ENCODE assay signal across 25 cellular contexts in the genomic region with DNA sequence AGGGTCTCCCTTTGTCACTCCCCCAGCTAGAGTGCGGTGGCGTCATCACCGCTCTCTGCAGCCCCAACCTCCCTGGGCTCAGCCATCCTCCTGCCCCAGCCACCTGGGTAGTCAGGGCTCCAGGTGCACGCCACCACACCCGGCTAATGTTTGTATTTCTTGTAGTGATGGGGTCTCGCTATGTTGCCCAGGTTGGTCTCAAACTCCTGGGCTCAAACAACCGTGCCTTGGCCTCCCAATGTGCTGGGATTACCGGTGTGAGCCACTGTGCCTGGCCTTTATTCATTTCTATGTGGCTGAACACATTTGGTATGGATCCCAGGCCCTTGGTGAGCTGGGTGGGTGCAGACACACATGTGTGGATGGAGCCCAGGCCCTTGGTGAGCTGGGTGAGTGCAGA. TPM values are rescaled to one million over a fixed set of nuclear protein-coding genes. Genes with fewer than 3 reads are reported as not detected.
"Had no signal": no experiment of that assay in that cellular context is flagged by ENCODE, and none has a peak within 500 bp of the region (broad histone marks: within the 10 kb centered on the region; RNA-seq: fewer than 3 reads in every experiment).

No MANE protein-coding gene starts in this region.

- H3K27me3 Mint-ChIP-seq: naive thymus-derived CD4-positive, alpha-beta T cell had no signal

- H3K4me1 ChIP-seq: parathyroid adenoma, sigmoid colon, upper lobe of right lung had no signal

- H3K79me2 ChIP-seq: parathyroid adenoma had no signal

- H3K27ac ChIP-seq: parathyroid adenoma, upper lobe of right lung, VCaP had no signal

- H3K9me3 Mint-ChIP-seq: activated naive CD4-positive, alpha-beta T cell treated with anti-CD3 and anti-CD28 coated beads, Interleukin-2, amount 50 U/mL, for 72 hours; activated T-helper 1 cell treated with anti-CD3 and anti-CD28 coated beads, Interleukin-12 subunit alpha, Interleukin-12 subunit beta, Interleukin-2, Interleukin-4 antibody, amounts not matched to agents 30 ng/mL and 10 ng/mL and 1 ng/mL, durations not matched to agents 14 hours and 24 hours and 36 hours; memory B cell; stimulated activated effector memory CD8-positive, alpha-beta T cell treated with anti-CD3 and anti-CD28 coated beads, Interleukin-12 subunit alpha, Interleukin-12 subunit beta, amount 100 ng/mL, for 72 hours had no signal

- H3K4me3 ChIP-seq: body of pancreas, upper lobe of right lung had no signal

- H2AFZ ChIP-seq: parathyroid adenoma had no signal

- DNase-seq: activated CD4-positive, CD25-positive, alpha-beta regulatory T cell treated with anti-CD3 and anti-CD28 coated beads, Interleukin-2, amount 50 U/mL, for 72 hours; activated gamma-delta T cell treated with Interleukin-2 at 50 U/mL for 16 hours; activated T-cell treated with anti-CD3 and anti-CD28 coated beads for 4 hours; central memory CD4-positive, alpha-beta T cell; effector CD4-positive, alpha-beta T cell; naive thymus-derived CD4-positive, alpha-beta T cell; sigmoid colon; stimulated activated CD4-positive, alpha-beta T cell treated with anti-CD3 and anti-CD28 coated beads, Interleukin-4, amount 100 ng/mL, for 24 hours; stomach; upper lobe of right lung had no signal

- ATAC-seq: activated naive CD4-positive, alpha-beta T cell treated with anti-CD3 and anti-CD28 coated beads, Interleukin-2, amount 50 U/mL, for 72 hours; esophagus mucosa; naive thymus-derived CD4-positive, alpha-beta T cell; stimulated activated effector memory CD8-positive, alpha-beta T cell treated with anti-CD3 and anti-CD28 coated beads, Interleukin-12 subunit alpha, Interleukin-12 subunit beta, amount 100 ng/mL, for 72 hours had no signal

- H3K9me3 ChIP-seq: body of pancreas, gastroesophageal sphincter, heart left ventricle, sigmoid colon, stomach, thoracic aorta, upper lobe of right lung had no signal

- H3K36me3 ChIP-seq: gastroesophageal sphincter, heart left ventricle, sigmoid colon, stomach, thoracic aorta, upper lobe of right lung had no signal

- H3K4me3 Mint-ChIP-seq: activated T-helper 1 cell treated with anti-CD3 and anti-CD28 coated beads, Interleukin-12 subunit alpha, Interleukin-12 subunit beta, Interleukin-2, Interleukin-4 antibody, amounts not matched to agents 30 ng/mL and 10 ng/mL and 1 ng/mL, durations not matched to agents 14 hours and 24 hours and 36 hours; memory B cell; naive thymus-derived CD4-positive, alpha-beta T cell; stimulated activated effector memory CD8-positive, alpha-beta T cell treated with anti-CD3 and anti-CD28 coated beads, Interleukin-12 subunit alpha, Interleukin-12 subunit beta, amount 100 ng/mL, for 72 hours had no signal

- H3K9ac ChIP-seq: parathyroid adenoma had no signal

- H3K36me3 Mint-ChIP-seq: activated naive CD4-positive, alpha-beta T cell treated with anti-CD3 and anti-CD28 coated beads, Interleukin-2, amount 50 U/mL, for 72 hours; memory B cell; naive thymus-derived CD4-positive, alpha-beta T cell; stimulated activated effector memory CD8-positive, alpha-beta T cell treated with anti-CD3 and anti-CD28 coated beads, Interleukin-12 subunit alpha, Interleukin-12 subunit beta, amount 100 ng/mL, for 72 hours had no signal

- H3K4me1 Mint-ChIP-seq: memory B cell; stimulated activated effector memory CD8-positive, alpha-beta T cell treated with anti-CD3 and anti-CD28 coated beads, Interleukin-12 subunit alpha, Interleukin-12 subunit beta, amount 100 ng/mL, for 72 hours had no signal

- H3K27ac Mint-ChIP-seq: activated naive CD4-positive, alpha-beta T cell treated with anti-CD3 and anti-CD28 coated beads, Interleukin-2, amount 50 U/mL, for 72 hours; activated T-helper 1 cell treated with anti-CD3 and anti-CD28 coated beads, Interleukin-12 subunit alpha, Interleukin-12 subunit beta, Interleukin-2, Interleukin-4 antibody, amounts not matched to agents 30 ng/mL and 10 ng/mL and 1 ng/mL, durations not matched to agents 14 hours and 24 hours and 36 hours; memory B cell; stimulated activated effector memory CD8-positive, alpha-beta T cell treated with anti-CD3 and anti-CD28 coated beads, Interleukin-12 subunit alpha, Interleukin-12 subunit beta, amount 100 ng/mL, for 72 hours had no signal

RNA-seq across cellular contexts. Expression of gene SSTR5, which starts 54.1 kb away (rescaled TPM):
- total RNA-seq: activated naive CD4-positive, alpha-beta T cell treated with anti-CD3 and anti-CD28 coated beads, Interleukin-2, amount 50 U/mL, for 72 hours; activated T-helper 1 cell treated with anti-CD3 and anti-CD28 coated beads, Interleukin-12 subunit alpha, Interleukin-12 subunit beta, Interleukin-2, Interleukin-4 antibody, amounts not matched to agents 30 ng/mL and 10 ng/mL and 1 ng/mL, durations not matched to agents 14 hours and 24 hours and 36 hours; esophagus mucosa; gastroesophageal sphincter; kidney epithelial cell; liver; mononuclear cell; naive thymus-derived CD4-positive, alpha-beta T cell; sigmoid colon; stomach; T-helper 1 cell treated with Interleukin-12 subunit alpha and Interleukin-12 subunit beta and Interleukin-4 antibody, amounts not matched to agents 30 ng/mL and 1 ng/mL, for 36 hours; upper lobe of right lung had no signal
- polyA plus RNA-seq: liver; naive thymus-derived CD4-positive, alpha-beta T cell had no signal
